Comparison of ENCODE assay signal across 17 cellular contexts in genomic region chr7:1110358-1110757, GRCh38. TPM values are rescaled to one million over a fixed set of nuclear protein-coding genes. Genes with fewer than 3 reads are reported as not detected.
DNase-seq lines count a peak whose midpoint lies in the region; ATAC-seq, FAIRE-seq and TF ChIP-seq lines count a peak whose summit lies in the region.
"Had no signal": no experiment of that assay in that cellular context is flagged by ENCODE, and none has a peak within 500 bp of the region (broad histone marks: within the 10 kb centered on the region; RNA-seq: fewer than 3 reads in every experiment).

No MANE protein-coding gene starts in this region.

- H3K9ac ChIP-seq in neuronal stem cell (ENCODE audit: low read depth, low read length, poor library complexity) (no peak overlapping the region), HepG2 (ENCODE audit: insufficient read depth, low read depth, low read length) (no peak overlapping the region)

- no peak overlapping the region for H2BK120ac ChIP-seq in neuronal stem cell (ENCODE audit: low read depth, low read length)

- H3K79me1 ChIP-seq in neuronal stem cell (ENCODE audit: low read depth, low read length): peaks cover 16% of the 10 kb centered on the region

- H3K36me3 ChIP-seq in right atrium auricular region: no peaks in the 10 kb centered on the region
- H3K36me3 ChIP-seq in neuronal stem cell (replicated peaks in 1 of 2; ENCODE audit: control insufficient read depth in 2 of 2, insufficient read depth in 2 of 2, low read length in 2 of 2): peaks cover 3 to 8% of the 10 kb centered on the region in 2 donors
- H3K36me3 ChIP-seq in HepG2 (replicated peaks in 1 of 2; ENCODE audit: control insufficient read depth in 1 of 2, insufficient read depth in 2 of 2, low read length in 2 of 2): peaks cover 11% of the 10 kb centered on the region in 2 experiments; a peak in 2 of 5 replicates

- no peaks in the 10 kb centered on the region for H4K20me1 ChIP-seq in HepG2 (ENCODE audit: insufficient read depth, low read length)

- peak; percentile 43 for DNase-seq in Right ventricle myocardium superior
- DNase-seq in right atrium auricular region (ENCODE audit: low spot score): no peak
- peak in 2 of 3 donors; percentile 24 to 66 for DNase-seq in right cardiac atrium
- DNase-seq in neuronal stem cell (ENCODE audit: low spot score): no peak
- DNase-seq in HepG2 (ENCODE audit: low spot score): no peak
- DNase-seq in effector CD4-positive, alpha-beta T cell: no peak
- DNase-seq: 8988T; AML-193; CD4-positive, alpha-beta memory T cell; DMS79 treated with DMSO at 0.1 percent for 48 hours; EL; HCEC 1CT; HFFc6 had no signal

- no peak overlapping the region for H3K14ac ChIP-seq in neuronal stem cell (ENCODE audit: low read length)

- H3K27ac ChIP-seq in right atrium auricular region (no peak overlapping the region), right cardiac atrium (ENCODE audit: low read length) (no peak overlapping the region), neuronal stem cell (replicated peaks; ENCODE audit: low read length) (no peak overlapping the region), HepG2 (ENCODE audit: extremely low read length, insufficient read depth, low read length) (no peak overlapping the region)
- H3K27ac ChIP-seq: C4-2B had no signal

- CTCF ChIA-PET in HepG2 (lab: Yijun Ruan, JAX; ENCODE audit: low intra/inter-chr PET ratio, low total read pairs): no interaction called here

- ATAC-seq in Right ventricle myocardium superior (ENCODE audit: poor library complexity) (no peak), right cardiac atrium (no peak), HepG2 (no peak), HG03159 (IDR thresholded peaks at IDR 0.05; ENCODE audit: unreplicated experiment) (no peak)

- peaks cover 7% of the 10 kb centered on the region for H3K79me2 ChIP-seq in HepG2 (ENCODE audit: insufficient read depth, low read length)

- H2AFZ ChIP-seq in neuronal stem cell (ENCODE audit: low read length): no peak overlapping the region
- no peak overlapping the region for H2AFZ ChIP-seq in HepG2 (ENCODE audit: low read length)

- intact Hi-C loops in Right ventricle myocardium superior (cut with DNase I): no loop called here
- intact Hi-C loops in right cardiac atrium (cut with DNase I): no loop called here
- intact Hi-C loops in HepG2 (cut with micrococcal nuclease; ENCODE audit: unreplicated experiment): no loop called here

- H3K4me1 ChIP-seq in right atrium auricular region: peaks cover 0 to 5% of the 10 kb centered on the region in 2 donors
- H3K4me1 ChIP-seq in right cardiac atrium (ENCODE audit: control insufficient read depth, insufficient read depth, low read length): no peaks in the 10 kb centered on the region
- no peaks in the 10 kb centered on the region for H3K4me1 ChIP-seq in neuronal stem cell (ENCODE audit: control insufficient read depth in 2 of 2, insufficient read depth in 1 of 2, low read depth in 1 of 2, low read length in 2 of 2)
- no peaks in the 10 kb centered on the region for H3K4me1 ChIP-seq in HepG2 (ENCODE audit: insufficient read depth, low read length)

- TF ChIP-seq CTCF in right atrium auricular region (IDR thresholded peaks at IDR 0.05): no peak
- TF ChIP-seq CTCF in HepG2 (CRISPR knock-in tag; IDR thresholded peaks at IDR 0.05): no peak

- peak overlapping the region; percentile 28 for H2AK5ac ChIP-seq in neuronal stem cell (ENCODE audit: low read depth, low read length)

- no peak overlapping the region for H3K23ac ChIP-seq in neuronal stem cell (ENCODE audit: low read depth, low read length, poor library complexity)

- POLR2A ChIA-PET in HepG2 (lab: Yijun Ruan, JAX): no interaction called here

- no peak for FAIRE-seq in HepG2 (lab: Jason Lieb, UNC)
- FAIRE-seq: G401.6, GM12892 had no signal

- no peak overlapping the region for H3K4me3 ChIP-seq in right atrium auricular region
- H3K4me3 ChIP-seq in right cardiac atrium (ENCODE audit: low read length): no peak overlapping the region
- no peak overlapping the region for H3K4me3 ChIP-seq in neuronal stem cell (ENCODE audit: low read length in 2 of 2)
- no peak overlapping the region for H3K4me3 ChIP-seq in HepG2 (replicated peaks in 1 of 3; ENCODE audit: insufficient read depth in 1 of 3, low read depth in 2 of 3, low read length in 3 of 3)

- TF ChIP-seq EP300 in HepG2 (IDR thresholded peaks at IDR 0.05; ENCODE audit: low read depth in 2 of 2, low read length in 2 of 2) (no peak), HepG2 (CRISPR knock-in tag; IDR thresholded peaks at IDR 0.05; ENCODE audit: borderline replicate concordance) (no peak)

- no peak overlapping the region for H4K91ac ChIP-seq in neuronal stem cell (ENCODE audit: low read depth, low read length, poor library complexity)

- WGBS in right cardiac atrium: 90% methylated on average over 28 of the region's 28 CpGs
- no CpG with 5 or more reads among the region's 28 CpGs for WGBS in neuronal stem cell (ENCODE audit: extremely low coverage in 2 of 2, insufficient read length in 2 of 2, insufficient replicate concordance in 1 of 2), 2 donors
- WGBS in HepG2 (ENCODE audit: low lambda C conversion rate): 99% methylated on average over 15 of the region's 28 CpGs

- H3K4ac ChIP-seq in neuronal stem cell (ENCODE audit: low read length): no peak overlapping the region

- H4K8ac ChIP-seq in neuronal stem cell (ENCODE audit: low read depth, low read length): peak overlapping the region; percentile 65

- H2BK15ac ChIP-seq in neuronal stem cell (ENCODE audit: low read length): no peak overlapping the region

- no peak overlapping the region for H2BK5ac ChIP-seq in neuronal stem cell (ENCODE audit: low read length)

- H3K9me3 ChIP-seq in right atrium auricular region (no peaks in the 10 kb centered on the region), right cardiac atrium (ENCODE audit: control insufficient read depth, low read length) (no peaks in the 10 kb centered on the region), neuronal stem cell (replicated peaks in 1 of 2; ENCODE audit: control insufficient read depth in 2 of 2, insufficient read depth in 1 of 2, low read depth in 1 of 2, low read length in 2 of 2) (no peaks in the 10 kb centered on the region), HepG2 (ENCODE audit: low read length) (no peaks in the 10 kb centered on the region)

- no peak for TF ChIP-seq RAD21 in HepG2 (CRISPR knock-in tag; IDR thresholded peaks at IDR 0.05)

- H3K27me3 ChIP-seq in right atrium auricular region (no peaks in the 10 kb centered on the region), right cardiac atrium (ENCODE audit: control insufficient read depth, insufficient read depth) (no peaks in the 10 kb centered on the region), neuronal stem cell (ENCODE audit: control insufficient read depth in 3 of 3, insufficient read depth in 3 of 3, low read depth in 1 of 3, low read length in 3 of 3) (no peaks in the 10 kb centered on the region), HepG2 (ENCODE audit: control insufficient read depth in 1 of 2, insufficient read depth in 2 of 2, low read length in 2 of 2) (no peaks in the 10 kb centered on the region)

- no peak overlapping the region for H3K18ac ChIP-seq in neuronal stem cell (ENCODE audit: low read length)

- H3K4me2 ChIP-seq in neuronal stem cell (ENCODE audit: insufficient read depth, low read length, poor library complexity, severe bottlenecking): no peak overlapping the region
- no peak overlapping the region for H3K4me2 ChIP-seq in HepG2 (ENCODE audit: low read depth, low read length)

- in situ Hi-C loops in HepG2 (cut with HindIII; ENCODE audit: extremely low pct_ligation_motif_present, low pct_unique_long_range_greater_than_20kb): no loop called here

- no TSS peak for BruUV-seq in HepG2 (replicated peaks; lab: Mats Ljungman, UMichigan)

- no peak overlapping the region for H2BK12ac ChIP-seq in neuronal stem cell (ENCODE audit: low read length)

- no peak for TF ChIP-seq POLR2A in HepG2 (IDR thresholded peaks at IDR 0.05; ENCODE audit: insufficient read depth in 1 of 2, low read depth in 2 of 2, low read length in 2 of 2)

RNA-seq across cellular contexts. Expression of gene GPER1, which starts 22.4 kb away (rescaled TPM):
- total RNA-seq in Right ventricle myocardium superior: 2.5 TPM
- 1 to 10 TPM; 4.6 to 6.9 TPM for total RNA-seq in right atrium auricular region
- total RNA-seq in right cardiac atrium: 1 to 10 TPM; 3.0 to 6.7 (median 4.5) TPM
- polyA plus RNA-seq in right cardiac atrium: 3.6 TPM
- 0.63 TPM for polyA plus RNA-seq in neuronal stem cell (2013, experiment 1 of 2)
- polyA plus RNA-seq in neuronal stem cell (2013, experiment 2 of 2): 0.66 TPM
- total RNA-seq in HepG2 (2016; rRNA removed; fragmentation: Illumina TruSeq; extraction: Trizol): 15.2 and 19.7 TPM in 2 replicates
- 11.8 and 14.0 TPM in 2 replicates for total RNA-seq in HepG2 (2016; cell fraction: cytosol; rRNA removed; fragmentation: Illumina TruSeq; extraction: Trizol; ENCODE audit: low read depth)
- 14.3 and 19.8 TPM in 2 replicates for total RNA-seq in HepG2 (2016; cell fraction: insoluble cytoplasmic fraction; rRNA removed; fragmentation: Illumina TruSeq; extraction: Trizol)
- 22.2 and 30.5 TPM in 2 replicates for total RNA-seq in HepG2 (2016; cell fraction: membrane; rRNA removed; fragmentation: Illumina TruSeq; extraction: Trizol)
- 13.6 and 15.7 TPM in 2 replicates for total RNA-seq in HepG2 (2016; cell fraction: nucleus; rRNA removed; fragmentation: Illumina TruSeq; extraction: Trizol)
- 12.7 and 16.4 TPM in 2 replicates for polyA plus RNA-seq in HepG2 (2011; rRNA removed)
- polyA plus RNA-seq in HepG2 (2011; cell fraction: cytosol; rRNA removed): 14.9 and 19.2 TPM in 2 replicates
- 55.4 and 63.5 TPM in 2 replicates for polyA plus RNA-seq in HepG2 (2011; cell fraction: nucleus; rRNA removed)
- polyA plus RNA-seq in HepG2 (2012): 10.5 and 10.7 TPM in 2 replicates
- 9.9 and 11.3 TPM in 2 replicates for polyA plus RNA-seq in HepG2 (2016; cell fraction: cytosol; fragmentation: Illumina TruSeq; extraction: Trizol; ENCODE audit: low read depth)
- 17.5 and 21.3 TPM in 2 replicates for polyA plus RNA-seq in HepG2 (2016; cell fraction: insoluble cytoplasmic fraction; fragmentation: Illumina TruSeq; extraction: Trizol; ENCODE audit: low read depth)
- polyA plus RNA-seq in HepG2 (2016; cell fraction: membrane; fragmentation: Illumina TruSeq; extraction: Trizol; ENCODE audit: low read depth): 22.0 and 22.5 TPM in 2 replicates
- polyA plus RNA-seq in HepG2 (2016; cell fraction: nucleus; fragmentation: Illumina TruSeq; extraction: Trizol; ENCODE audit: insufficient read depth, low read depth): 36.9 and 39.6 TPM in 2 replicates
- polyA minus RNA-seq in HepG2 (2011; rRNA and poly(A)+ RNA removed; ENCODE audit: low replicate concordance): 7.5 and 47.4 TPM in 2 replicates
- 11.5 and 13.4 TPM in 2 replicates for polyA minus RNA-seq in HepG2 (2011; cell fraction: cytosol; rRNA and poly(A)+ RNA removed)
- 4.2 and 5.7 TPM in 2 replicates for polyA minus RNA-seq in HepG2 (2011; cell fraction: nucleus; rRNA and poly(A)+ RNA removed)
- total RNA-seq: CD4-positive, alpha-beta memory T cell had no signal
- polyA plus RNA-seq: CD4-positive, alpha-beta memory T cell had no signal

RNA-seq across cellular contexts. Expression of gene ZFAND2A, which starts 49.6 kb away (rescaled TPM):
- total RNA-seq in Right ventricle myocardium superior: 6.0 TPM
- 10 to 100 TPM; 10.2 to 16.2 TPM for total RNA-seq in right atrium auricular region
- total RNA-seq in right cardiac atrium: 10 to 100 TPM in 3 of 4 donors, 1 to 10 TPM in 1; 8.9 to 13.2 (median 11.5) TPM
- polyA plus RNA-seq in right cardiac atrium: 19.0 TPM
- 9.5 TPM for polyA plus RNA-seq in neuronal stem cell (2013, experiment 1 of 2)
- 8.7 TPM for polyA plus RNA-seq in neuronal stem cell (2013, experiment 2 of 2)
- total RNA-seq in HepG2 (2016; rRNA removed; fragmentation: Illumina TruSeq; extraction: Trizol): 140 and 171 TPM in 2 replicates
- 81.0 and 93.7 TPM in 2 replicates for total RNA-seq in HepG2 (2016; cell fraction: cytosol; rRNA removed; fragmentation: Illumina TruSeq; extraction: Trizol; ENCODE audit: low read depth)
- total RNA-seq in HepG2 (2016; cell fraction: insoluble cytoplasmic fraction; rRNA removed; fragmentation: Illumina TruSeq; extraction: Trizol): 144 and 177 TPM in 2 replicates
- total RNA-seq in HepG2 (2016; cell fraction: membrane; rRNA removed; fragmentation: Illumina TruSeq; extraction: Trizol): 105 and 123 TPM in 2 replicates
- 76.5 and 85.9 TPM in 2 replicates for total RNA-seq in HepG2 (2016; cell fraction: nucleus; rRNA removed; fragmentation: Illumina TruSeq; extraction: Trizol)
- polyA plus RNA-seq in HepG2 (2011; rRNA removed): 153 and 155 TPM in 2 replicates
- 116 and 139 TPM in 2 replicates for polyA plus RNA-seq in HepG2 (2011; cell fraction: cytosol; rRNA removed)
- 105 and 133 TPM in 2 replicates for polyA plus RNA-seq in HepG2 (2011; cell fraction: nucleus; rRNA removed)
- 91.5 and 117 TPM in 2 replicates for polyA plus RNA-seq in HepG2 (2012)
- 71.0 and 75.6 TPM in 2 replicates for polyA plus RNA-seq in HepG2 (2016; cell fraction: cytosol; fragmentation: Illumina TruSeq; extraction: Trizol; ENCODE audit: low read depth)
- 158 and 167 TPM in 2 replicates for polyA plus RNA-seq in HepG2 (2016; cell fraction: insoluble cytoplasmic fraction; fragmentation: Illumina TruSeq; extraction: Trizol; ENCODE audit: low read depth)
- polyA plus RNA-seq in HepG2 (2016; cell fraction: membrane; fragmentation: Illumina TruSeq; extraction: Trizol; ENCODE audit: low read depth): 89.5 and 100 TPM in 2 replicates
- 146 and 157 TPM in 2 replicates for polyA plus RNA-seq in HepG2 (2016; cell fraction: nucleus; fragmentation: Illumina TruSeq; extraction: Trizol; ENCODE audit: insufficient read depth, low read depth)
- 24.9 and 155 TPM in 2 replicates for polyA minus RNA-seq in HepG2 (2011; rRNA and poly(A)+ RNA removed; ENCODE audit: low replicate concordance)
- polyA minus RNA-seq in HepG2 (2011; cell fraction: cytosol; rRNA and poly(A)+ RNA removed): 40.2 and 55.3 TPM in 2 replicates
- 50.2 and 66.8 TPM in 2 replicates for polyA minus RNA-seq in HepG2 (2011; cell fraction: nucleus; rRNA and poly(A)+ RNA removed)

Comparison
In these comparisons a context has a peak if more than half of its experiments do, and no peak if none do; other contexts are left out.
1. DNase-seq: peak in Right ventricle myocardium superior (single experiment) and right cardiac atrium (2 of 3); none in right atrium auricular region (single experiment), neuronal stem cell (single experiment), HepG2 (single experiment) and effector CD4-positive, alpha-beta T cell (single experiment).